Comparison of ENCODE assay signal across 1 cellular context in genomic region chr15:99118258-99118632, GRCh38.
TF ChIP-seq lines count a peak whose summit lies in the region.

No MANE protein-coding gene starts in this region.

TF ChIP-seq in HepG2, 621 proteins besides CTCF, POLR2A, EP300 and RAD21:
- TF ChIP-seq ZBTB2 (CRISPR knock-in tag; IDR thresholded peaks at IDR 0.05; ENCODE audit: low read depth) = no peak
- no peak for TF ChIP-seq THAP7 (CRISPR knock-in tag; IDR thresholded peaks at IDR 0.05)
- TF ChIP-seq MAFF (IDR thresholded peaks at IDR 0.05; ENCODE audit: low read depth, low read length) = peak; percentile 43; the same call in 1 of the 2 replicates
- TF ChIP-seq ZBTB38 (CRISPR knock-in tag; IDR thresholded peaks at IDR 0.05) = 0 out of 2 replicates have a peak, but pooled peaks have one; percentile 12
- peak; percentile 14; the same call in 1 of the 2 replicates for TF ChIP-seq HNF4A (CRISPR knock-in tag; IDR thresholded peaks at IDR 0.05)
- TF ChIP-seq MAFK (conservative IDR thresholded peaks at IDR 0.05 in 1 of 2, IDR thresholded peaks at IDR 0.05 in 1 of 2; ENCODE audit: low read length in 2 of 2) = peak; percentile 62 to 75
TF ChIP-seq in HepG2: peak in this region for 4.
